Comparison of ENCODE assay signal across 17 cellular contexts in the genomic region with DNA sequence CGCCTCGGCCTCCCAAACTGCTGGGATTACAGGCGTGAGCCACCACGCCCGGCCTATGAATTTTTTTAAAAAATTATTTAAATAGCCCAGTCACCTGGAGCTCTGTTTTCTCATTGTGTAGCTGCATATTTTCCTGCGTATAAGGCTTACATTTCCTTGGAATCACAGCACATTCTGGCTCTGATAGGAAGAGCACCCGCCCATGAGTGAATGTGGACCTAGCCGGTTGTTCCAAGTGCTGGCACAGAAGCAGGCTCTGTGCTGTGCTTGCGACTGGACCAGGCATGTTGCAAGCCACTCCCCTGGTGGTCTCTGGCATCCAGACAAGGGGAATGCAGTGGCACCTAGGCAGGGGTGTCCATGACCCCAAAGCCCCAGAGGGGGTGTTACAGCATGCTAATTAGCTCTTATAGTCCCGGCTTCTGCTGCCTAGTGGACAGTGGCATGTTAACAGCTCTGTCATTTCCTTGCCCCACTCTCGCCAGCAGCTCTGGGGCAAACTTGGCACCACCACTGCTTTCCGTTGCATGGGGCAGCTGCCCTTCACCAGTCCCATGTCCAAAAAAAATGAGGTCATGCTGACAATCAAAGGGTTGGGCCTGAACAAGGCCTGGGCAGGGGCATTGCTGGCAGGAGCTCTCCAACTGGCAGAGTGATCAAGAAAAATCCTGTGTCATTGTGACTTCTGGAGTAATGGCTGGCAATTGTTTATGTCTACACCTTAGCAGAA. TPM values are rescaled to one million over a fixed set of nuclear protein-coding genes. Genes with fewer than 3 reads are reported as not detected.
A peak's percentile ranks its signal among the peaks of the same experiment; 100 is the strongest.
DNase-seq lines count a peak whose midpoint lies in the region; ATAC-seq and TF ChIP-seq lines count a peak whose summit lies in the region.
"Had no signal": no experiment of that assay in that cellular context is flagged by ENCODE, and none has a peak within 500 bp of the region (broad histone marks: within the 10 kb centered on the region; RNA-seq: fewer than 3 reads in every experiment).

No MANE protein-coding gene starts in this region.

- H3K4me3 Mint-ChIP-seq in activated CD4-positive, alpha-beta T cell treated with anti-CD3 and anti-CD28 coated beads, Interleukin-2, amount 10 ng/mL, durations not matched to agents 7 days and 5 days = no peak overlapping the region
- H3K4me3 Mint-ChIP-seq: CD14-positive monocyte had no signal

- peak overlapping the region; percentile 35 for H3K23ac ChIP-seq in neuronal stem cell (ENCODE audit: low read depth, low read length, poor library complexity)

- H3K27ac Mint-ChIP-seq in activated CD4-positive, alpha-beta T cell treated with anti-CD3 and anti-CD28 coated beads, Interleukin-2, amount 10 ng/mL, durations not matched to agents 7 days and 5 days = no peak overlapping the region
- H3K27ac Mint-ChIP-seq: CD14-positive monocyte had no signal

- H3K4me3 ChIP-seq in right atrium auricular region = no peak overlapping the region
- H3K4me3 ChIP-seq in neuronal stem cell (ENCODE audit: low read length in 2 of 2) = no peak overlapping the region
- H3K4me3 ChIP-seq in suprapubic skin = no peak overlapping the region
- H3K4me3 ChIP-seq: A549 had no signal

- H4K8ac ChIP-seq in neuronal stem cell (ENCODE audit: low read depth, low read length) = no peak overlapping the region

- peak; percentile 83 for ATAC-seq in Right ventricle myocardium superior (ENCODE audit: poor library complexity)
- ATAC-seq: A549 had no signal

- H3K27ac ChIP-seq in right atrium auricular region (no peak overlapping the region), neuronal stem cell (replicated peaks; ENCODE audit: low read length) (no peak overlapping the region), suprapubic skin (no peak overlapping the region)
- H3K27ac ChIP-seq: A549 had no signal

- no peak for TF ChIP-seq POLR2A in suprapubic skin (IDR thresholded peaks at IDR 0.05)

- H2AFZ ChIP-seq in neuronal stem cell (ENCODE audit: low read length) = no peak overlapping the region

- peaks cover 2% of the 10 kb centered on the region for H3K36me3 Mint-ChIP-seq in activated CD4-positive, alpha-beta T cell treated with anti-CD3 and anti-CD28 coated beads, Interleukin-2, amount 10 ng/mL, durations not matched to agents 7 days and 5 days (ENCODE audit: low read depth)
- H3K36me3 Mint-ChIP-seq: CD14-positive monocyte had no signal

- peak overlapping the region; percentile 78 for H2AK5ac ChIP-seq in neuronal stem cell (ENCODE audit: low read depth, low read length)

- H3K27me3 ChIP-seq in right atrium auricular region = no peaks in the 10 kb centered on the region
- H3K27me3 ChIP-seq in neuronal stem cell (ENCODE audit: control insufficient read depth in 3 of 3, insufficient read depth in 3 of 3, low read depth in 1 of 3, low read length in 3 of 3) = peaks cover 0 to 4% (median 0%) of the 10 kb centered on the region in 3 experiments
- no peaks in the 10 kb centered on the region for H3K27me3 ChIP-seq in suprapubic skin

- peak overlapping the region; percentile 72 for H3K18ac ChIP-seq in neuronal stem cell (ENCODE audit: low read length)

- H2BK120ac ChIP-seq in neuronal stem cell (ENCODE audit: low read depth, low read length) = no peak overlapping the region

- H3K9ac ChIP-seq in neuronal stem cell (ENCODE audit: low read depth, low read length, poor library complexity) = no peak overlapping the region

- H3K36me3 ChIP-seq in right atrium auricular region (no peaks in the 10 kb centered on the region), neuronal stem cell (replicated peaks in 1 of 2; ENCODE audit: control insufficient read depth in 2 of 2, insufficient read depth in 2 of 2, low read length in 2 of 2) (no peaks in the 10 kb centered on the region), suprapubic skin (no peaks in the 10 kb centered on the region)

- CTCF ChIA-PET in activated CD4-positive, alpha-beta T cell treated with anti-CD3 and anti-CD28 coated beads, Interleukin-2, amount 10 ng/mL, durations not matched to agents 7 days and 5 days (lab: Charles Lee) = interaction anchor here (0.5 to 2.1 kb wide), 2 partner anchors 24 to 748 kb away, joined by 3 to 5 read pairs; no protein-coding TSS in a partner anchor

- no peak overlapping the region for H3K4ac ChIP-seq in neuronal stem cell (ENCODE audit: low read length)

- no peak for TF ChIP-seq EP300 in suprapubic skin (IDR thresholded peaks at IDR 0.05)

- H3K9me3 Mint-ChIP-seq in activated CD4-positive, alpha-beta T cell treated with anti-CD3 and anti-CD28 coated beads, Interleukin-2, amount 10 ng/mL, durations not matched to agents 7 days and 5 days = peaks cover 3% of the 10 kb centered on the region

- H3K9me3 ChIP-seq in right atrium auricular region (no peaks in the 10 kb centered on the region), neuronal stem cell (replicated peaks in 1 of 2; ENCODE audit: control insufficient read depth in 2 of 2, insufficient read depth in 1 of 2, low read depth in 1 of 2, low read length in 2 of 2) (peaks cover 0 to 2% of the 10 kb centered on the region in 2 donors), suprapubic skin (no peaks in the 10 kb centered on the region)
- H3K9me3 ChIP-seq: A549, Caco-2 had no signal

- H3K79me1 ChIP-seq in neuronal stem cell (ENCODE audit: low read depth, low read length) = no peaks in the 10 kb centered on the region

- H2BK15ac ChIP-seq in neuronal stem cell (ENCODE audit: low read length) = no peak overlapping the region

- H3K4me2 ChIP-seq in neuronal stem cell (ENCODE audit: insufficient read depth, low read length, poor library complexity, severe bottlenecking) = no peak overlapping the region
- H3K4me2 ChIP-seq: A549 had no signal

- DNase-seq in Right ventricle myocardium superior = peak; percentile 43
- no peak for DNase-seq in right atrium auricular region (ENCODE audit: low spot score)
- peak; percentile 5 for DNase-seq in globus pallidus (ENCODE audit: low spot score)
- no peak for DNase-seq in neuronal stem cell (ENCODE audit: low spot score)
- DNase-seq in activated CD4-positive, alpha-beta T cell treated with anti-CD3 and anti-CD28 coated beads, Interleukin-2, amount 10 ng/mL, durations not matched to agents 7 days and 5 days = no peak
- DNase-seq in NCI-H1105 (lab: John Stamatoyannopoulos, UW) = no peak
- DNase-seq in suprapubic skin (ENCODE audit: low spot score in 2 of 2) = no peak
- DNase-seq: Caco-2; DMS53; NCI-H1092; NCI-H526 treated with DMSO at 0.1 percent for 48 hours; NK-92 treated with Interleukin-12 subunit alpha and Interleukin-12 subunit beta, amount 100 ng/mL, for 24 hours; SIG-M5 had no signal

- H3K4me1 ChIP-seq in right atrium auricular region (no peaks in the 10 kb centered on the region), neuronal stem cell (ENCODE audit: control insufficient read depth in 2 of 2, insufficient read depth in 1 of 2, low read depth in 1 of 2, low read length in 2 of 2) (no peaks in the 10 kb centered on the region), suprapubic skin (peaks cover 2% of the 10 kb centered on the region)
- H3K4me1 ChIP-seq: Caco-2 had no signal

- H3K14ac ChIP-seq in neuronal stem cell (ENCODE audit: low read length) = peak overlapping the region; percentile 47

- TF ChIP-seq CTCF in right atrium auricular region (IDR thresholded peaks at IDR 0.05) (no peak), suprapubic skin (IDR thresholded peaks at IDR 0.05) (no peak)

- H2BK5ac ChIP-seq in neuronal stem cell (ENCODE audit: low read length) = no peak overlapping the region

- H3K4me1 Mint-ChIP-seq in activated CD4-positive, alpha-beta T cell treated with anti-CD3 and anti-CD28 coated beads, Interleukin-2, amount 10 ng/mL, durations not matched to agents 7 days and 5 days = no peaks in the 10 kb centered on the region
- H3K4me1 Mint-ChIP-seq: CD14-positive monocyte had no signal

- no peak overlapping the region for H4K91ac ChIP-seq in neuronal stem cell (ENCODE audit: low read depth, low read length, poor library complexity)

- POLR2A ChIA-PET in activated CD4-positive, alpha-beta T cell treated with anti-CD3 and anti-CD28 coated beads, Interleukin-2, amount 10 ng/mL, durations not matched to agents 7 days and 5 days (lab: Charles Lee) = no interaction called here

- intact Hi-C loops in Right ventricle myocardium superior (cut with DNase I) = no loop called here

- no peak overlapping the region for H2BK12ac ChIP-seq in neuronal stem cell (ENCODE audit: low read length)

- WGBS in neuronal stem cell (ENCODE audit: extremely low coverage in 2 of 2, insufficient read length in 2 of 2, insufficient replicate concordance in 1 of 2), 2 donors = no CpG with 5 or more reads among the region's 12 CpGs
- WGBS in suprapubic skin = 87% methylated on average over 10 of the region's 12 CpGs

- no peaks in the 10 kb centered on the region for H3K27me3 Mint-ChIP-seq in activated CD4-positive, alpha-beta T cell treated with anti-CD3 and anti-CD28 coated beads, Interleukin-2, amount 10 ng/mL, durations not matched to agents 7 days and 5 days

RNA-seq across cellular contexts. Expression of gene VTCN1, which starts 5.2 kb away (rescaled TPM):
- total RNA-seq in Right ventricle myocardium superior (not detected), right atrium auricular region (not detected), suprapubic skin (1 to 10 TPM; 1.7 to 9.4 (median 3.4) TPM)
- polyA plus RNA-seq in neuronal stem cell (2013, experiment 1 of 2) = 0.31 TPM
- polyA plus RNA-seq in neuronal stem cell (2013, experiment 2 of 2) = 0.40 TPM
- total RNA-seq in activated CD4-positive, alpha-beta T cell treated with anti-CD3 and anti-CD28 coated beads, Interleukin-2, amount 10 ng/mL, durations not matched to agents 7 days and 5 days = not detected
- total RNA-seq: MCF 10A, OCI-LY7 had no signal
- polyA plus RNA-seq: CD14-positive monocyte had no signal

Comparison
In these comparisons a context has a peak if more than half of its experiments do, and no peak if none do; other contexts are left out.
1. DNase-seq: peak in Right ventricle myocardium superior (single experiment) and globus pallidus (single experiment); none in right atrium auricular region (single experiment), neuronal stem cell (single experiment), activated CD4-positive, alpha-beta T cell treated with anti-CD3 and anti-CD28 coated beads, Interleukin-2, amount 10 ng/mL, durations not matched to agents 7 days and 5 days (single experiment), NCI-H1105 (single experiment) and suprapubic skin (0 of 2).